In the genomic region with DNA sequence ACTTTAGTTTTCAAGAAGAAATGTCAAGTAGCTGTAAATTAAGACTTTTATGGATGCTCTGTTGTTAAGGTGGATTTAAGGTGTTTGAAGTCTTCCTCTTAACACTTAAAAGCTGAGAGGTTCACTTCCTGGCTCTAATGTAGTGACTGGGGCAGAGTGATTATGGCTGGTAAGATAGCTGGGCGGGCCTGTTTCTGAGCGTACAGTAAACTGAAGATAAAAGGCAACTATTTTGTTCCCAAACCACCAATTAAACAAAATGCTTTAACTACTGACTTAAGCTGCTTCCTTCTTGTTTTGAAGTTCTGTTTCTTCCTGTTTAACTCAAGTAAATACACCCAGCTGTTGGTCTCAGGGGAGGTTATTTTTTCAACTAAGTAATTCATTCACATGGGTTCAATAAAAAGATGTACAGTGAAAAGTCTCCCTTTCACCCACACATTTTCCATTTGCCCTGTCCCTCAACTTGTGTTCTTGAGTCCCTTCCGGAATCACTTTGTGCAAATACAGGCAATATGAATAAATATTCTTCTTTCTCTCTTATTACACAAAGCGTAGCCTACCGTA, we compare ENCODE assay signal across 25 cellular contexts. TPM values are rescaled to one million over a fixed set of nuclear protein-coding genes. Genes with fewer than 3 reads are reported as not detected.
A peak's percentile ranks its signal among the peaks of the same experiment; 100 is the strongest.
DNase-seq lines count a peak whose midpoint lies in the region; ATAC-seq and TF ChIP-seq lines count a peak whose summit lies in the region.
"Had no signal": no experiment of that assay in that cellular context is flagged by ENCODE, and none has a peak within 500 bp of the region (broad histone marks: within the 10 kb centered on the region; RNA-seq: fewer than 3 reads in every experiment).

No MANE protein-coding gene starts in this region.

- TF ChIP-seq POLR2A in suprapubic skin (IDR thresholded peaks at IDR 0.05), result no peak
- TF ChIP-seq POLR2A in gastrocnemius medialis (IDR thresholded peaks at IDR 0.05), result no peak

- intact Hi-C loops in left lung (cut with DNase I), result no loop called here
- intact Hi-C loops in gastrocnemius medialis (cut with DNase I; ENCODE audit: low total_unique reads), result no loop called here

- DNase-seq in NCI-H2227 treated with DMSO at 0.1 percent for 48 hours (lab: John Stamatoyannopoulos, UW) (peak; percentile 3), NCI-H2227 (lab: John Stamatoyannopoulos, UW; ENCODE audit: unreplicated experiment) (no peak), OCI-M1 (lab: John Stamatoyannopoulos, UW) (peak; percentile 36), left lung (no peak), suprapubic skin (ENCODE audit: low spot score in 2 of 2) (no peak), NK-92 (lab: John Stamatoyannopoulos, UW; ENCODE audit: unreplicated experiment) (no peak), gastrocnemius medialis (no peak), NCI-H748 treated with DMSO at 0.1 percent for 48 hours (lab: John Stamatoyannopoulos, UW) (no peak)
- DNase-seq: activated CD8-positive, alpha-beta T cell treated with anti-CD3 and anti-CD28 coated beads for 36 hours; activated naive CD4-positive, alpha-beta T cell treated with Interleukin-2 at 50 U/mL for 16 hours; activated T-cell treated with anti-CD3 and anti-CD28 coated beads, Interleukin-2, amount 50 U/mL, for 1 hour; naive B cell; NCI-H526 treated with DMSO at 0.1 percent for 48 hours; SIG-M5; stimulated activated CD4-positive, alpha-beta T cell treated with anti-CD3 and anti-CD28 coated beads, Interleukin-1b, Interleukin-23, amount 100 ng/mL, for 48 hours; stimulated activated naive CD8-positive, alpha-beta T cell treated with anti-CD3 and anti-CD28 coated beads, Interleukin-15, amount 100 ng/mL, for 72 hours; T-helper 17 cell had no signal

- H3K4me1 ChIP-seq in left lung, result peaks cover 3 to 8% of the 10 kb centered on the region in 2 donors
- H3K4me1 ChIP-seq in suprapubic skin, result peaks cover 29% of the 10 kb centered on the region
- H3K4me1 ChIP-seq in gastrocnemius medialis, result peaks cover 0 to 6% of the 10 kb centered on the region in 2 donors

- H3K27me3 ChIP-seq in left lung (no peaks in the 10 kb centered on the region), suprapubic skin (no peaks in the 10 kb centered on the region), gastrocnemius medialis (no peaks in the 10 kb centered on the region)

- 55% methylated on average over 5 of the region's 5 CpGs for WGBS in suprapubic skin

- TF ChIP-seq CTCF in left lung (IDR thresholded peaks at IDR 0.05) (no peak), suprapubic skin (IDR thresholded peaks at IDR 0.05) (no peak), gastrocnemius medialis (IDR thresholded peaks at IDR 0.05 in 4 of 5, conservative IDR thresholded peaks at IDR 0.05 in 1 of 5) (no peak)

- H3K9me3 ChIP-seq in left lung (no peaks in the 10 kb centered on the region), suprapubic skin (no peaks in the 10 kb centered on the region), gastrocnemius medialis (no peaks in the 10 kb centered on the region)

- H3K36me3 ChIP-seq in left lung (no peaks in the 10 kb centered on the region), suprapubic skin (no peaks in the 10 kb centered on the region), gastrocnemius medialis (no peaks in the 10 kb centered on the region)

- H3K27ac ChIP-seq in left lung, result peak overlapping the region in 1 of 2 donors; percentile 63
- peak overlapping the region; percentile 23 for H3K27ac ChIP-seq in suprapubic skin
- no peak overlapping the region for H3K27ac ChIP-seq in gastrocnemius medialis
- H3K27ac ChIP-seq: 22Rv1, KMS-11 had no signal

- in situ Hi-C loops in gastrocnemius medialis (cut with MboI; ENCODE audit: low sequenced_read_pairs in 4 of 4), result no loop called here

- no peak for TF ChIP-seq EP300 in suprapubic skin (IDR thresholded peaks at IDR 0.05)

- H3K4me3 ChIP-seq in left lung (no peak overlapping the region), suprapubic skin (no peak overlapping the region), gastrocnemius medialis (no peak overlapping the region)

- peak; percentile 59 for ATAC-seq in left lung
- no peak for ATAC-seq in gastrocnemius medialis
- ATAC-seq: activated CD8-positive, alpha-beta T cell treated with anti-CD3 and anti-CD28 coated beads for 36 hours; esophagus mucosa; stimulated activated naive CD8-positive, alpha-beta T cell treated with anti-CD3 and anti-CD28 coated beads, Interleukin-15, amount 100 ng/mL, for 72 hours; T-helper 17 cell; WTC11 had no signal

RNA-seq across cellular contexts. Expression of gene VWA2, which starts 19.3 kb away (rescaled TPM):
- 10 to 100 TPM in 1 of 2 donors, 1 to 10 TPM in 1; 9.5 to 18.9 TPM for total RNA-seq in left lung
- 10 to 100 TPM; 15.7 to 31.0 (median 20.2) TPM for total RNA-seq in suprapubic skin
- under 1 TPM in 1 of 4 donors, not detected in 3; 0.20 TPM for total RNA-seq in gastrocnemius medialis
- total RNA-seq: activated CD8-positive, alpha-beta T cell treated with anti-CD3 and anti-CD28 coated beads for 36 hours; B cell; cardiac septum; glomerular endothelial cell; OCI-LY7; T-helper 17 cell had no signal

Comparison
In these comparisons a context has a peak if more than half of its experiments do, and no peak if none do; other contexts are left out.
1. DNase-seq: peak in NCI-H2227 treated with DMSO at 0.1 percent for 48 hours (single experiment) and OCI-M1 (single experiment); none in NCI-H2227 (single experiment), left lung (0 of 2), suprapubic skin (0 of 2), NK-92 (single experiment), gastrocnemius medialis (0 of 2) and NCI-H748 treated with DMSO at 0.1 percent for 48 hours (single experiment).
2. RNA of gene VWA2, which starts 19.3 kb away (total RNA-seq): 15.7 to 31.0 TPM in suprapubic skin and 9.5 to 18.9 TPM in left lung; 0.20 TPM in gastrocnemius medialis; every median in the first group is over 4 times any median in the second.